ENCODE assay signal across 19 cellular contexts in genomic region chr17:58184986-58185761, GRCh38. TPM values are rescaled to one million over a fixed set of nuclear protein-coding genes. Genes with fewer than 3 reads are reported as not detected.
"Had no signal": no experiment of that assay in that cellular context is flagged by ENCODE, and none has a peak within 500 bp of the region (broad histone marks: within the 10 kb centered on the region; RNA-seq: fewer than 3 reads in every experiment).

No MANE protein-coding gene starts in this region.

- ATAC-seq: left lobe of liver, pancreas had no signal

- H3K4me3 ChIP-seq: cardiac muscle cell, heart right ventricle, pancreas had no signal

- H3K4me1 Mint-ChIP-seq: nephron had no signal

- H3K27me3 ChIP-seq: cardiac muscle cell, pancreas had no signal

- H3K4me1 ChIP-seq: pancreas had no signal

- H3K9me3 ChIP-seq: heart right ventricle, pancreas had no signal

- FAIRE-seq: colon, endothelial cell of umbilical vein, islet of Langerhans, pancreas had no signal

- H3K4me3 Mint-ChIP-seq: nephron had no signal

- DNase-seq: activated CD4-positive, alpha-beta T cell treated with anti-CD3 and anti-CD28 coated beads for 1 hour; activated CD4-positive, alpha-beta T cell treated with anti-CD3 and anti-CD28 coated beads, Interleukin-2, amount 50 U/mL, for 48 hours; activated naive CD4-positive, alpha-beta T cell; foreskin melanocyte; heart right ventricle; pancreas; retina; stimulated activated CD4-positive, alpha-beta T cell treated with anti-CD3 and anti-CD28 coated beads, Interleukin-4, amount 100 ng/mL, for 1 hour; stimulated activated CD8-positive, alpha-beta memory T cell treated with anti-CD3 and anti-CD28 coated beads, Interleukin-4, amount 100 ng/mL, for 48 hours; stimulated activated naive CD8-positive, alpha-beta T cell treated with anti-CD3 and anti-CD28 coated beads, Interleukin-15, Interleukin-2, amounts not matched to agents 100 U/mL and 50 U/mL, for 24 hours; T-helper 2 cell had no signal

- H3K36me3 ChIP-seq: cardiac muscle cell, heart right ventricle, pancreas had no signal

- H3K27ac ChIP-seq: cardiac muscle cell, heart right ventricle, pancreas had no signal

- H3K9me3 Mint-ChIP-seq: nephron had no signal

- H3K27ac Mint-ChIP-seq: nephron had no signal

RNA-seq across cellular contexts. Expression of gene EPX, which starts 7.4 kb away (rescaled TPM):
- total RNA-seq: cardiac muscle cell, endothelial cell of umbilical vein, heart right ventricle, left lobe of liver, pancreas, temporal lobe, ureter had no signal
- polyA plus RNA-seq: cardiac muscle cell, endothelial cell of umbilical vein, heart right ventricle, pancreas had no signal

RNA-seq across cellular contexts. Expression of gene OR4D2, which starts 18.4 kb away (rescaled TPM):
- total RNA-seq: cardiac muscle cell, endothelial cell of umbilical vein, heart right ventricle, left lobe of liver, pancreas, temporal lobe, ureter had no signal
- polyA plus RNA-seq: cardiac muscle cell, endothelial cell of umbilical vein, heart right ventricle, pancreas had no signal

RNA-seq across cellular contexts. Expression of gene OR4D1, which starts 37.0 kb away (rescaled TPM):
- total RNA-seq: cardiac muscle cell, endothelial cell of umbilical vein, left lobe of liver, pancreas, ureter had no signal
- polyA plus RNA-seq: cardiac muscle cell, endothelial cell of umbilical vein, heart right ventricle, pancreas had no signal

RNA-seq across cellular contexts. Expression of gene LPO, which starts 53.2 kb away (rescaled TPM):
- total RNA-seq: cardiac muscle cell, endothelial cell of umbilical vein, heart right ventricle, left lobe of liver, pancreas, ureter had no signal
- polyA plus RNA-seq: cardiac muscle cell, endothelial cell of umbilical vein, heart right ventricle had no signal
